Comparison of ENCODE assay signal across 8 cellular contexts in genomic region chr13:79404985-79405384, GRCh38. TPM values are rescaled to one million over a fixed set of nuclear protein-coding genes. Genes with fewer than 3 reads are reported as not detected.
DNase-seq lines count a peak whose midpoint lies in the region; ATAC-seq and TF ChIP-seq lines count a peak whose summit lies in the region.

No MANE protein-coding gene starts in this region.

- 10% methylated on average over 2 of the region's 10 CpGs; no CpG with 5 or more reads in 1 of the 2 experiments for WGBS in mesodermal cell (ENCODE audit: insufficient coverage in 2 of 2), 2 experiments

- DNase-seq in A673 (ENCODE audit: low spot score) (no peak), GM20000 (ENCODE audit: low spot score) (peak; percentile 34), ascending aorta (ENCODE audit: low spot score in 2 of 2) (no peak), NCI-H1105 (lab: John Stamatoyannopoulos, UW) (no peak), NCI-H1436 treated with DMSO at 0.1 percent for 48 hours (lab: John Stamatoyannopoulos, UW) (no peak), NCI-H187 treated with DMSO at 0.1 percent for 48 hours (lab: John Stamatoyannopoulos, UW) (no peak)

- H3K4me3 ChIP-seq in A673 (ENCODE audit: low read depth, low read length, poor library complexity, severe bottlenecking) (peak overlapping the region; percentile 69), ascending aorta (peak overlapping the region; percentile 99 to 100), mesodermal cell (ENCODE audit: extremely low read depth, insufficient read depth, low read length, poor library complexity, severe bottlenecking) (peak overlapping the region; percentile 90)

- TF ChIP-seq CTCF in A673 (conservative IDR thresholded peaks at IDR 0.05; ENCODE audit: low read depth, low read length) (no peak), GM20000 (IDR thresholded peaks at IDR 0.05; ENCODE audit: extremely low read depth, missing control alignments) (no peak), ascending aorta (IDR thresholded peaks at IDR 0.05) (no peak)

- CTCF ChIA-PET in A673 (lab: Charles Lee): interaction anchor here (1.3 kb wide), 1 partner anchor 14 kb away, joined by 3 read pairs; no protein-coding TSS in a partner anchor

- H3K36me3 ChIP-seq in A673 (ENCODE audit: insufficient read depth, low read length, poor library complexity, severe bottlenecking) (peaks cover 5% of the 10 kb centered on the region), ascending aorta (no peaks in the 10 kb centered on the region), mesodermal cell (ENCODE audit: control insufficient read depth, insufficient read depth, low read length) (peaks cover 9% of the 10 kb centered on the region)

- H3K4me1 ChIP-seq in A673 (ENCODE audit: insufficient read depth, low read length, poor library complexity, severe bottlenecking) (peaks cover 12% of the 10 kb centered on the region), ascending aorta (peaks cover 0 to 37% of the 10 kb centered on the region in 2 donors), mesodermal cell (ENCODE audit: control insufficient read depth, insufficient read depth, low read length, poor library complexity, severe bottlenecking) (peaks cover 8% of the 10 kb centered on the region)

- H3K27ac ChIP-seq in A673 (ENCODE audit: low read depth, low read length, poor library complexity, severe bottlenecking): peak overlapping the region; percentile 90
- H3K27ac ChIP-seq in ascending aorta: peak overlapping the region; percentile 94 to 99
- no peak overlapping the region for H3K27ac ChIP-seq in mesodermal cell (ENCODE audit: low read depth, low read length, severe bottlenecking)

- intact Hi-C loops in A673 (cut with micrococcal nuclease; ENCODE audit: unreplicated experiment): no loop called here
- intact Hi-C loops in ascending aorta (cut with DNase I): loop anchor here (5.0 to 10.0 kb wide), 2 partner anchors 750 to 937 kb away; partner anchors contain the start of genes OBI1 and SPRY2

- H3K27me3 ChIP-seq in A673 (replicated peaks; ENCODE audit: insufficient read depth, low read depth, low read length, poor library complexity) (no peaks in the 10 kb centered on the region), ascending aorta (no peaks in the 10 kb centered on the region)

- POLR2A ChIA-PET in A673 (lab: Charles Lee; ENCODE audit: low non-redundant PET): no interaction called here

- ATAC-seq in HG02678 (IDR thresholded peaks at IDR 0.05; ENCODE audit: unreplicated experiment): no peak

- H3K9me3 ChIP-seq in A673 (ENCODE audit: low read depth, low read length, poor library complexity, severe bottlenecking) (no peaks in the 10 kb centered on the region), ascending aorta (no peaks in the 10 kb centered on the region), mesodermal cell (ENCODE audit: control insufficient read depth, low read length) (no peaks in the 10 kb centered on the region)

- BruUV-seq in A673 (replicated peaks; lab: Mats Ljungman, UMichigan): TSS peak; percentile 49

RNA-seq across cellular contexts. Expression of gene RBM26, which starts 1.1 kb away (rescaled TPM):
- total RNA-seq in A673 (2021) (59.7 and 65.7 TPM in 2 replicates), ascending aorta (12.8 TPM)
- polyA plus RNA-seq in mesodermal cell (2013, experiment 1 of 2): 41.5 TPM
- 44.3 TPM for polyA plus RNA-seq in mesodermal cell (2013, experiment 2 of 2)
